In genomic region chr14:65321370-65321875, GRCh38 we compare ENCODE assay signal across 11 cellular contexts.
DNase-seq lines count a peak whose midpoint lies in the region; ATAC-seq, FAIRE-seq and TF ChIP-seq lines count a peak whose summit lies in the region.
"Had no signal": no experiment of that assay in that cellular context is flagged by ENCODE, and none has a peak within 500 bp of the region (broad histone marks: within the 10 kb centered on the region; RNA-seq: fewer than 3 reads in every experiment).

No MANE protein-coding gene starts in this region.

- WGBS in pancreas, 2 donors = 87 to 90% methylated on average over 3 of the region's 3 CpGs
- 88 to 91% methylated on average over 3 of the region's 3 CpGs for WGBS in thyroid gland, 2 donors
- 44% methylated on average over 3 of the region's 3 CpGs for WGBS in HepG2 (ENCODE audit: low lambda C conversion rate)

- no peak for TF ChIP-seq EP300 in HepG2 (IDR thresholded peaks at IDR 0.05; ENCODE audit: low read depth in 2 of 2, low read length in 2 of 2)
- TF ChIP-seq EP300 in HepG2 (CRISPR knock-in tag; IDR thresholded peaks at IDR 0.05; ENCODE audit: borderline replicate concordance) = no peak

- H3K9me3 ChIP-seq in pancreas (no peaks in the 10 kb centered on the region), thyroid gland (no peaks in the 10 kb centered on the region), HepG2 (ENCODE audit: low read length) (no peaks in the 10 kb centered on the region)

- DNase-seq in SKM-1 treated with dmso at 0.1 percent for 144 hours (lab: John Stamatoyannopoulos, UW; ENCODE audit: unreplicated experiment) (peak; percentile 32), SKM-1 (lab: John Stamatoyannopoulos, UW; ENCODE audit: unreplicated experiment) (no peak), NCI-H69 (lab: John Stamatoyannopoulos, UW) (peak; percentile 49), pancreas (no peak), GM10248 (ENCODE audit: extremely low spot score) (no peak), thyroid gland (no peak), HepG2 (ENCODE audit: low spot score) (no peak)
- DNase-seq: stimulated activated CD4-positive, alpha-beta T cell treated with anti-CD3 and anti-CD28 coated beads, Interleukin-12 subunit alpha, Interleukin-12 subunit beta, amount 100 ng/mL, for 4 hours had no signal

- in situ Hi-C loops in HepG2 (cut with HindIII; ENCODE audit: extremely low pct_ligation_motif_present, low pct_unique_long_range_greater_than_20kb) = no loop called here

- H3K9ac ChIP-seq in HepG2 (ENCODE audit: insufficient read depth, low read depth, low read length) = no peak overlapping the region

- H3K27me3 ChIP-seq in pancreas = no peaks in the 10 kb centered on the region
- no peaks in the 10 kb centered on the region for H3K27me3 ChIP-seq in thyroid gland
- peaks cover 0 to 8% of the 10 kb centered on the region in 2 experiments; a peak in 1 of 5 replicates for H3K27me3 ChIP-seq in HepG2 (ENCODE audit: control insufficient read depth in 1 of 2, insufficient read depth in 2 of 2, low read length in 2 of 2)

- H3K4me1 ChIP-seq in pancreas (peaks cover 0 to 5% (median 0%) of the 10 kb centered on the region in 3 donors), thyroid gland (no peaks in the 10 kb centered on the region), HepG2 (ENCODE audit: insufficient read depth, low read length) (no peaks in the 10 kb centered on the region)

- POLR2A ChIA-PET in GM10248 (lab: Yijun Ruan, JAX) (interaction anchor here (0.8 to 1.6 kb wide), 5 partner anchors 10 to 34 kb away, joined by 3 to 13 read pairs (median 3); no protein-coding TSS in a partner anchor), HepG2 (lab: Yijun Ruan, JAX) (no interaction called here)

- H3K27ac ChIP-seq in pancreas = peak overlapping the region in 1 of 4 donors; percentile 10
- no peak overlapping the region for H3K27ac ChIP-seq in thyroid gland
- no peak overlapping the region for H3K27ac ChIP-seq in HepG2 (ENCODE audit: extremely low read length, insufficient read depth, low read length)

- H3K36me3 ChIP-seq in pancreas (no peaks in the 10 kb centered on the region), thyroid gland (no peaks in the 10 kb centered on the region), HepG2 (replicated peaks in 1 of 2; ENCODE audit: control insufficient read depth in 1 of 2, insufficient read depth in 2 of 2, low read length in 2 of 2) (no peaks in the 10 kb centered on the region)

- H4K20me1 ChIP-seq in HepG2 (ENCODE audit: insufficient read depth, low read length) = no peaks in the 10 kb centered on the region

- ATAC-seq in HG02610 (IDR thresholded peaks at IDR 0.05; ENCODE audit: unreplicated experiment) (peak; percentile 46), pancreas (peak; percentile 21 to 45 (median 27)), HepG2 (no peak)
- ATAC-seq: Panc1 had no signal

- BruUV-seq in HepG2 (replicated peaks; lab: Mats Ljungman, UMichigan) = no TSS peak

- FAIRE-seq in pancreas (lab: Jason Lieb, UNC) (no peak), HepG2 (lab: Jason Lieb, UNC) (no peak)
- FAIRE-seq: A204.1 had no signal

- intact Hi-C loops in pancreas (cut with DNase I) (no loop called here), thyroid gland (cut with DNase I) (no loop called here), HepG2 (cut with micrococcal nuclease; ENCODE audit: unreplicated experiment) (no loop called here)

- no peak overlapping the region for H3K4me3 ChIP-seq in pancreas
- no peak overlapping the region for H3K4me3 ChIP-seq in thyroid gland (replicated peaks in 1 of 3)
- H3K4me3 ChIP-seq in HepG2 (replicated peaks in 1 of 3; ENCODE audit: insufficient read depth in 1 of 3, low read depth in 2 of 3, low read length in 3 of 3) = no peak overlapping the region

- H3K4me2 ChIP-seq in HepG2 (ENCODE audit: low read depth, low read length) = no peak overlapping the region

- H3K79me2 ChIP-seq in HepG2 (ENCODE audit: insufficient read depth, low read length) = no peaks in the 10 kb centered on the region

- no peak for TF ChIP-seq POLR2A in thyroid gland (IDR thresholded peaks at IDR 0.05)
- no peak for TF ChIP-seq POLR2A in HepG2 (IDR thresholded peaks at IDR 0.05; ENCODE audit: insufficient read depth in 1 of 2, low read depth in 2 of 2, low read length in 2 of 2)

- no peak overlapping the region for H2AFZ ChIP-seq in HepG2 (ENCODE audit: low read length)

- CTCF ChIA-PET in GM10248 (lab: Yijun Ruan, JAX) = interaction anchor here (1.0 to 4.5 kb wide), 16 partner anchors 8 to 158 kb away, joined by 3 to 41 read pairs (median 6); no protein-coding TSS in a partner anchor
- CTCF ChIA-PET in HepG2 (lab: Yijun Ruan, JAX; ENCODE audit: low intra/inter-chr PET ratio, low total read pairs) = no interaction called here

- no peak for TF ChIP-seq CTCF in pancreas (IDR thresholded peaks at IDR 0.05)
- no peak for TF ChIP-seq CTCF in GM10248 (IDR thresholded peaks at IDR 0.05; ENCODE audit: control extremely low read depth, extremely low read depth, low read depth, missing control alignments)
- no peak for TF ChIP-seq CTCF in thyroid gland (IDR thresholded peaks at IDR 0.05)
- no peak for TF ChIP-seq CTCF in HepG2 (CRISPR knock-in tag; IDR thresholded peaks at IDR 0.05)

- TF ChIP-seq RAD21 in HepG2 (CRISPR knock-in tag; IDR thresholded peaks at IDR 0.05) = no peak

TF ChIP-seq in HepG2, 621 proteins besides CTCF, POLR2A, EP300 and RAD21 (continues in another document):
- TF ChIP-seq ATRX (CRISPR knock-in tag; IDR thresholded peaks at IDR 0.05; ENCODE audit: borderline replicate concordance) (no peak), ZNF292 (CRISPR knock-in tag; IDR thresholded peaks at IDR 0.05; ENCODE audit: borderline replicate concordance, low read depth) (no peak), HNRNPK (IDR thresholded peaks at IDR 0.05; ENCODE audit: low read depth, low read length, poor library complexity, severe bottlenecking) (no peak), MED8 (CRISPR knock-in tag; IDR thresholded peaks at IDR 0.05; ENCODE audit: insufficient replicate concordance) (no peak), ZKSCAN1 (IDR thresholded peaks at IDR 0.05; ENCODE audit: low read length) (no peak), ZNF749 (CRISPR knock-in tag; IDR thresholded peaks at IDR 0.05; ENCODE audit: borderline replicate concordance) (no peak), ZMAT3 (CRISPR knock-in tag; conservative IDR thresholded peaks at IDR 0.05) (no peak)
- TF ChIP-seq, protein P1, sequence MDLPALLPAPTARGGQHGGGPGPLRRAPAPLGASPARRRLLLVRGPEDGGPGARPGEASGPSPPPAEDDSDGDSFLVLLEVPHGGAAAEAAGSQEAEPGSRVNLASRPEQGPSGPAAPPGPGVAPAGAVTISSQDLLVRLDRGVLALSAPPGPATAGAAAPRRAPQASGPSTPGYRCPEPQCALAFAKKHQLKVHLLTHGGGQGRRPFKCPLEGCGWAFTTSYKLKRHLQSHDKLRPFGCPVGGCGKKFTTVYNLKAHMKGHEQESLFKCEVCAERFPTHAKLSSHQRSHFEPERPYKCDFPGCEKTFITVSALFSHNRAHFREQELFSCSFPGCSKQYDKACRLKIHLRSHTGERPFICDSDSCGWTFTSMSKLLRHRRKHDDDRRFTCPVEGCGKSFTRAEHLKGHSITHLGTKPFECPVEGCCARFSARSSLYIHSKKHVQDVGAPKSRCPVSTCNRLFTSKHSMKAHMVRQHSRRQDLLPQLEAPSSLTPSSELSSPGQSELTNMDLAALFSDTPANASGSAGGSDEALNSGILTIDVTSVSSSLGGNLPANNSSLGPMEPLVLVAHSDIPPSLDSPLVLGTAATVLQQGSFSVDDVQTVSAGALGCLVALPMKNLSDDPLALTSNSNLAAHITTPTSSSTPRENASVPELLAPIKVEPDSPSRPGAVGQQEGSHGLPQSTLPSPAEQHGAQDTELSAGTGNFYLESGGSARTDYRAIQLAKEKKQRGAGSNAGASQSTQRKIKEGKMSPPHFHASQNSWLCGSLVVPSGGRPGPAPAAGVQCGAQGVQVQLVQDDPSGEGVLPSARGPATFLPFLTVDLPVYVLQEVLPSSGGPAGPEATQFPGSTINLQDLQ (CRISPR knock-in tag; IDR thresholded peaks at IDR 0.05) = no peak
- TF ChIP-seq, protein P2, sequence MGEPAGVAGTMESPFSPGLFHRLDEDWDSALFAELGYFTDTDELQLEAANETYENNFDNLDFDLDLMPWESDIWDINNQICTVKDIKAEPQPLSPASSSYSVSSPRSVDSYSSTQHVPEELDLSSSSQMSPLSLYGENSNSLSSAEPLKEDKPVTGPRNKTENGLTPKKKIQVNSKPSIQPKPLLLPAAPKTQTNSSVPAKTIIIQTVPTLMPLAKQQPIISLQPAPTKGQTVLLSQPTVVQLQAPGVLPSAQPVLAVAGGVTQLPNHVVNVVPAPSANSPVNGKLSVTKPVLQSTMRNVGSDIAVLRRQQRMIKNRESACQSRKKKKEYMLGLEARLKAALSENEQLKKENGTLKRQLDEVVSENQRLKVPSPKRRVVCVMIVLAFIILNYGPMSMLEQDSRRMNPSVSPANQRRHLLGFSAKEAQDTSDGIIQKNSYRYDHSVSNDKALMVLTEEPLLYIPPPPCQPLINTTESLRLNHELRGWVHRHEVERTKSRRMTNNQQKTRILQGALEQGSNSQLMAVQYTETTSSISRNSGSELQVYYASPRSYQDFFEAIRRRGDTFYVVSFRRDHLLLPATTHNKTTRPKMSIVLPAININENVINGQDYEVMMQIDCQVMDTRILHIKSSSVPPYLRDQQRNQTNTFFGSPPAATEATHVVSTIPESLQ (CRISPR knock-in tag; conservative IDR thresholded peaks at IDR 0.05) = no peak
- TF ChIP-seq, protein P3, sequence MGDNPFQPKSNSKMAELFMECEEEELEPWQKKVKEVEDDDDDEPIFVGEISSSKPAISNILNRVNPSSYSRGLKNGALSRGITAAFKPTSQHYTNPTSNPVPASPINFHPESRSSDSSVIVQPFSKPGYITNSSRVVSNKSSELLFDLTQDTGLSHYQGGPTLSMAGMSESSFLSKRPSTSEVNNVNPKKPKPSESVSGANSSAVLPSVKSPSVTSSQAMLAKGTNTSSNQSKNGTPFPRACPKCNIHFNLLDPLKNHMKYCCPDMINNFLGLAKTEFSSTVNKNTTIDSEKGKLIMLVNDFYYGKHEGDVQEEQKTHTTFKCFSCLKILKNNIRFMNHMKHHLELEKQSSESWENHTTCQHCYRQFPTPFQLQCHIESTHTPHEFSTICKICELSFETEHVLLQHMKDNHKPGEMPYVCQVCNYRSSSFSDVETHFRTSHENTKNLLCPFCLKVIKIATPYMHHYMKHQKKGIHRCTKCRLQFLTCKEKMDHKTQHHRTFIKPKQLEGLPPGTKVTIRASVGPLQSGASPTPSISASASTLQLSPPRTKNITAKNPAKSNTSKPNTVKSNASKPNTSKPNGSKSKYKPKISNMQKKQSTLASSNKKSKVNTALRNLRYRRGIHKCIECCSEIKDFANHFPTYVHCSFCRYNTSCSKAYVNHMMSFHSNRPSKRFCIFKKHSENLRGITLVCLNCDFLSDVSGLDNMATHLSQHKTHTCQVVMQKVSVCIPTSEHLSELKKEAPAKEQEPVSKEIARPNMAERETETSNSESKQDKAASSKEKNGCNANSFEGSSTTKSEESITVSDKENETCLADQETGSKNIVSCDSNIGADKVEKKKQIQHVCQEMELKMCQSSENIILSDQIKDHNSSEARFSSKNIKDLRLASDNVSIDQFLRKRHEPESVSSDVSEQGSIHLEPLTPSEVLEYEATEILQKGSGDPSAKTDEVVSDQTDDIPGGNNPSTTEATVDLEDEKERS (CRISPR knock-in tag; IDR thresholded peaks at IDR 0.05) = no peak

Comparison
In these comparisons a context has a peak if more than half of its experiments do, and no peak if none do; other contexts are left out.
1. DNase-seq: peak in SKM-1 treated with dmso at 0.1 percent for 144 hours (single experiment) and NCI-H69 (single experiment); none in SKM-1 (single experiment), pancreas (0 of 6), GM10248 (single experiment), thyroid gland (0 of 2) and HepG2 (single experiment).